Comparison of ENCODE assay signal across 7 cellular contexts in genomic region chr12:21527451-21528180, GRCh38. TPM values are rescaled to one million over a fixed set of nuclear protein-coding genes. Genes with fewer than 3 reads are reported as not detected.
DNase-seq lines count a peak whose midpoint lies in the region; ATAC-seq and TF ChIP-seq lines count a peak whose summit lies in the region.

No MANE protein-coding gene starts in this region.

- intact Hi-C loops in lower leg skin (cut with DNase I; ENCODE audit: low total_unique reads): no loop called here

- WGBS in ectodermal cell, 2 experiments: 1% methylated on average over 57 of the region's 57 CpGs
- 0% methylated on average over 26 to 54 of the region's 57 CpGs for WGBS in lower leg skin, 2 donors

- no peaks in the 10 kb centered on the region for H3K9me3 ChIP-seq in ectodermal cell (ENCODE audit: control insufficient read depth, low read length)

- H3K4me3 ChIP-seq in ectodermal cell (ENCODE audit: insufficient read depth, low read depth, low read length) (peak overlapping the region; percentile 67), lower leg skin (ENCODE audit: low read depth, poor library complexity, severe bottlenecking) (peak overlapping the region; percentile 17)

- TF ChIP-seq POLR2A in lower leg skin (IDR thresholded peaks at IDR 0.05): no peak

- no peaks in the 10 kb centered on the region for H3K36me3 ChIP-seq in ectodermal cell (ENCODE audit: control insufficient read depth, insufficient read depth, low read length)

- H3K4me1 ChIP-seq in ectodermal cell (ENCODE audit: control insufficient read depth, insufficient read depth, low read length): no peaks in the 10 kb centered on the region

- H3K27ac ChIP-seq in ectodermal cell (ENCODE audit: insufficient read depth, low read depth, low read length, poor library complexity, severe bottlenecking): no peak overlapping the region

- peaks cover 54% of the 10 kb centered on the region for H3K27me3 ChIP-seq in ectodermal cell (ENCODE audit: control insufficient read depth, insufficient read depth, low read length, poor library complexity, severe bottlenecking)

- ATAC-seq in GM18867 (IDR thresholded peaks at IDR 0.05; ENCODE audit: unreplicated experiment): peak; percentile 96
- peak; percentile 89 for ATAC-seq in HG02981 (IDR thresholded peaks at IDR 0.05; ENCODE audit: unreplicated experiment)

- TF ChIP-seq CTCF in lower leg skin (IDR thresholded peaks at IDR 0.05): no peak

- DNase-seq in NCI-H2107 treated with DMSO at 0.1 percent for 48 hours (lab: John Stamatoyannopoulos, UW; ENCODE audit: unreplicated experiment) (peak; percentile 64), lower leg skin (ENCODE audit: low spot score in 2 of 2) (peak in 1 of 2 donors; percentile 86)
- peak; percentile 53 for DNase-seq in activated CD4-positive, alpha-beta T cell treated with anti-CD3 and anti-CD28 coated beads, Interleukin-2, amount 50 U/mL, for 1 hour
- DNase-seq in stimulated activated CD4-positive, alpha-beta T cell treated with anti-CD3 and anti-CD28 coated beads, TNF-alpha, amount 100 ng/mL, for 1 hour (ENCODE audit: low read depth in 3 of 3, low spot score in 1 of 3): peak; percentile 12 to 36 (median 27)

RNA-seq across cellular contexts. Expression of gene SPX, which starts 1.5 kb away (rescaled TPM):
- 0.98 TPM for polyA plus RNA-seq in ectodermal cell (2013, experiment 1 of 4)
- 1.2 TPM for polyA plus RNA-seq in ectodermal cell (2013, experiment 2 of 4)
- polyA plus RNA-seq in ectodermal cell (2013, experiment 3 of 4): 2.7 TPM
- 2.1 TPM for polyA plus RNA-seq in ectodermal cell (2013, experiment 4 of 4)
- total RNA-seq in lower leg skin: under 1 TPM in 1 of 4 donors, not detected in 3; 0.49 TPM

RNA-seq across cellular contexts. Expression of gene GOLT1B, which starts 26.0 kb away (rescaled TPM):
- polyA plus RNA-seq in ectodermal cell (2013, experiment 1 of 4): 59.4 TPM
- 53.3 TPM for polyA plus RNA-seq in ectodermal cell (2013, experiment 2 of 4)
- polyA plus RNA-seq in ectodermal cell (2013, experiment 3 of 4): 38.4 TPM
- 44.5 TPM for polyA plus RNA-seq in ectodermal cell (2013, experiment 4 of 4)
- 10 to 100 TPM; 13.6 to 25.1 (median 19.6) TPM for total RNA-seq in lower leg skin

RNA-seq across cellular contexts. Expression of gene RECQL, which starts 26.2 kb away (rescaled TPM):
- polyA plus RNA-seq in ectodermal cell (2013, experiment 1 of 4): 43.1 TPM
- polyA plus RNA-seq in ectodermal cell (2013, experiment 2 of 4): 45.8 TPM
- 42.8 TPM for polyA plus RNA-seq in ectodermal cell (2013, experiment 3 of 4)
- polyA plus RNA-seq in ectodermal cell (2013, experiment 4 of 4): 38.0 TPM
- total RNA-seq in lower leg skin: 10 to 100 TPM in 3 of 4 donors, 1 to 10 TPM in 1; 7.3 to 25.8 (median 21.4) TPM
